ENCODE assay signal across 2 cellular contexts in the genomic region with DNA sequence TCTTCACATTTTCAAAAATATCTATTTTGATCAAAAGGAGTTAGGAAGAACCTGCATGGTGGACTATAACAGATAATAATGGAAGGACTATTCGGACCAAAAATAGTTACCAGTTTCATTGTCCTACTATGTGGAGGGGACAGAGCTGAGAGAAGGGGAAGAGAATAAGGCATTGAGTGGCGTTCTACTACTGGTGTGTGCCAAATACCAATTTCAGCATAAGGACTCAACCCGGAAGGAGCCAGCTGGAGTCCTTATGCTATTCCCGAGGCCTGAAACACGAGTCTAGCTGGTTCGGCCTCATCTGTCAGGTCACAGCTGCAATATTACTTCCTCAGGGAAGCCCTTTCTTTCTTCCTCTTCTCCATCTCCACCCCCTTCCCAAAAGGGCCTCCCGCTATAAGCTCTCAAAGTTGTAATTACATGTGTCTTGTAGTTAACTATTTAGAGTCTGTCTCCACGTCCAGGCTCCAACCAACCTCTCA.
TF ChIP-seq lines count a peak whose summit lies in the region.

No MANE protein-coding gene starts in this region.

TF ChIP-seq in SK-N-SH, 30 proteins besides CTCF, POLR2A, EP300 and RAD21 (continued from another document):
- TF ChIP-seq EZH2phosphoT487 (IDR thresholded peaks at IDR 0.05; ENCODE audit: borderline replicate concordance, low read depth) (no peak), ELF1 (IDR thresholded peaks at IDR 0.05) (no peak), JUND (IDR thresholded peaks at IDR 0.05) (no peak), GATA2 (CRISPR knock-in tag; IDR thresholded peaks at IDR 0.05) (no peak), TEAD4 (IDR thresholded peaks at IDR 0.05; ENCODE audit: borderline replicate concordance, insufficient read depth) (no peak), CHD2 (IDR thresholded peaks at IDR 0.05; ENCODE audit: low read length, partially characterized antibody) (no peak)
- TF ChIP-seq, protein P1, sequence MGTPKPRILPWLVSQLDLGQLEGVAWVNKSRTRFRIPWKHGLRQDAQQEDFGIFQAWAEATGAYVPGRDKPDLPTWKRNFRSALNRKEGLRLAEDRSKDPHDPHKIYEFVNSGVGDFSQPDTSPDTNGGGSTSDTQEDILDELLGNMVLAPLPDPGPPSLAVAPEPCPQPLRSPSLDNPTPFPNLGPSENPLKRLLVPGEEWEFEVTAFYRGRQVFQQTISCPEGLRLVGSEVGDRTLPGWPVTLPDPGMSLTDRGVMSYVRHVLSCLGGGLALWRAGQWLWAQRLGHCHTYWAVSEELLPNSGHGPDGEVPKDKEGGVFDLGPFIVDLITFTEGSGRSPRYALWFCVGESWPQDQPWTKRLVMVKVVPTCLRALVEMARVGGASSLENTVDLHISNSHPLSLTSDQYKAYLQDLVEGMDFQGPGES (IDR thresholded peaks at IDR 0.05; ENCODE audit: low read depth, low read length): no peak

TF ChIP-seq in SK-N-SH treated with all-trans-retinoic acid at 6 μM for 48 hours, 23 proteins besides CTCF, POLR2A, EP300 and RAD21 (continued from another document):
- TF ChIP-seq, protein P2, sequence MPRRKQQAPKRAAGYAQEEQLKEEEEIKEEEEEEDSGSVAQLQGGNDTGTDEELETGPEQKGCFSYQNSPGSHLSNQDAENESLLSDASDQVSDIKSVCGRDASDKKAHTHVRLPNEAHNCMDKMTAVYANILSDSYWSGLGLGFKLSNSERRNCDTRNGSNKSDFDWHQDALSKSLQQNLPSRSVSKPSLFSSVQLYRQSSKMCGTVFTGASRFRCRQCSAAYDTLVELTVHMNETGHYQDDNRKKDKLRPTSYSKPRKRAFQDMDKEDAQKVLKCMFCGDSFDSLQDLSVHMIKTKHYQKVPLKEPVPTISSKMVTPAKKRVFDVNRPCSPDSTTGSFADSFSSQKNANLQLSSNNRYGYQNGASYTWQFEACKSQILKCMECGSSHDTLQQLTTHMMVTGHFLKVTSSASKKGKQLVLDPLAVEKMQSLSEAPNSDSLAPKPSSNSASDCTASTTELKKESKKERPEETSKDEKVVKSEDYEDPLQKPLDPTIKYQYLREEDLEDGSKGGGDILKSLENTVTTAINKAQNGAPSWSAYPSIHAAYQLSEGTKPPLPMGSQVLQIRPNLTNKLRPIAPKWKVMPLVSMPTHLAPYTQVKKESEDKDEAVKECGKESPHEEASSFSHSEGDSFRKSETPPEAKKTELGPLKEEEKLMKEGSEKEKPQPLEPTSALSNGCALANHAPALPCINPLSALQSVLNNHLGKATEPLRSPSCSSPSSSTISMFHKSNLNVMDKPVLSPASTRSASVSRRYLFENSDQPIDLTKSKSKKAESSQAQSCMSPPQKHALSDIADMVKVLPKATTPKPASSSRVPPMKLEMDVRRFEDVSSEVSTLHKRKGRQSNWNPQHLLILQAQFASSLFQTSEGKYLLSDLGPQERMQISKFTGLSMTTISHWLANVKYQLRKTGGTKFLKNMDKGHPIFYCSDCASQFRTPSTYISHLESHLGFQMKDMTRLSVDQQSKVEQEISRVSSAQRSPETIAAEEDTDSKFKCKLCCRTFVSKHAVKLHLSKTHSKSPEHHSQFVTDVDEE (CRISPR knock-in tag; IDR thresholded peaks at IDR 0.05): no peak
- TF ChIP-seq, protein P3, sequence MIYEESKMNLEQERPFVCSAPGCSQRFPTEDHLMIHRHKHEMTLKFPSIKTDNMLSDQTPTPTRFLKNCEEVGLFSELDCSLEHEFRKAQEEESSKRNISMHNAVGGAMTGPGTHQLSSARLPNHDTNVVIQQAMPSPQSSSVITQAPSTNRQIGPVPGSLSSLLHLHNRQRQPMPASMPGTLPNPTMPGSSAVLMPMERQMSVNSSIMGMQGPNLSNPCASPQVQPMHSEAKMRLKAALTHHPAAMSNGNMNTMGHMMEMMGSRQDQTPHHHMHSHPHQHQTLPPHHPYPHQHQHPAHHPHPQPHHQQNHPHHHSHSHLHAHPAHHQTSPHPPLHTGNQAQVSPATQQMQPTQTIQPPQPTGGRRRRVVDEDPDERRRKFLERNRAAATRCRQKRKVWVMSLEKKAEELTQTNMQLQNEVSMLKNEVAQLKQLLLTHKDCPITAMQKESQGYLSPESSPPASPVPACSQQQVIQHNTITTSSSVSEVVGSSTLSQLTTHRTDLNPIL (CRISPR knock-in tag; IDR thresholded peaks at IDR 0.05; ENCODE audit: low read depth): no peak
- no peak for TF ChIP-seq ESRRG (CRISPR knock-in tag; IDR thresholded peaks at IDR 0.05)
